22 cellular contexts compared by ENCODE assay signal in the genomic region with DNA sequence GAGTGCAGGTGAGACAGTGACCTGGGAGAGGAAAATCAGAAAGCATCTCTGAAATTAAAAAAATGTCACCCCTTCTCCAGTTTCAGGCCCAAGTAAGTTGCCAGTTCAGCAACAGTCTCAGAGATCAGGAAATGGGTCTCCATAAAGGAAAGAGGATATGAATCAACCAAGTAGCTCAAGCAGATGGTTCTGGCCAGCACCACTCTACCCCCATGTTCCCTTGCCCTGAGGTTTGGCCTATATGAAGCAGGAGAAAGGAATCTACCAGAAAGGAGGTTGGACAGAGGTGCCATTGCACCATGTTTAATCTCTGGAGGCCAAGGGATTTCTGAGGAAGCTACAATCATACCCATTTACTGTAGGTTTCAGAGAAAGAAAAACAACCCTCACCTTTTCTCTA. TPM values are rescaled to one million over a fixed set of nuclear protein-coding genes. Genes with fewer than 3 reads are reported as not detected.
DNase-seq lines count a peak whose midpoint lies in the region; ATAC-seq, FAIRE-seq and TF ChIP-seq lines count a peak whose summit lies in the region.
"Had no signal": no experiment of that assay in that cellular context is flagged by ENCODE, and none has a peak within 500 bp of the region (broad histone marks: within the 10 kb centered on the region; RNA-seq: fewer than 3 reads in every experiment).

No MANE protein-coding gene starts in this region.

- H3K27ac ChIP-seq in heart right ventricle: peak overlapping the region in 8 of 10 donors; percentile 41 to 99 (median 77)
- H3K27ac ChIP-seq in thoracic aorta: peak overlapping the region; percentile 29 to 94
- H3K27ac ChIP-seq: C4-2B, HL-60, neutrophil had no signal

- H3K9me3 ChIP-seq in heart right ventricle: no peaks in the 10 kb centered on the region
- H3K9me3 ChIP-seq in thoracic aorta: no peaks in the 10 kb centered on the region
- H3K9me3 ChIP-seq: neutrophil, tibial nerve had no signal

- TF ChIP-seq CTCF in heart right ventricle (IDR thresholded peaks at IDR 0.05): no peak
- TF ChIP-seq CTCF in bronchial epithelial cell (IDR thresholded peaks at IDR 0.05; ENCODE audit: insufficient read depth, low read length, severe bottlenecking): no peak
- no peak for TF ChIP-seq CTCF in thoracic aorta (IDR thresholded peaks at IDR 0.05)

- H3K27me3 ChIP-seq in heart right ventricle: no peaks in the 10 kb centered on the region
- no peaks in the 10 kb centered on the region for H3K27me3 ChIP-seq in bronchial epithelial cell (ENCODE audit: control insufficient read depth, insufficient read depth, low read length)
- no peaks in the 10 kb centered on the region for H3K27me3 ChIP-seq in thoracic aorta (replicated peaks; ENCODE audit: insufficient read depth)
- H3K27me3 ChIP-seq: tibial nerve had no signal

- ATAC-seq in heart right ventricle: no peak
- ATAC-seq in Right ventricle myocardium superior (ENCODE audit: poor library complexity): no peak
- no peak for ATAC-seq in thoracic aorta (ENCODE audit: insufficient number of reproducible peaks, low FRiP score, low read depth)
- no peak for ATAC-seq in HG03097 (IDR thresholded peaks at IDR 0.05; ENCODE audit: low FRiP score, unreplicated experiment)
- ATAC-seq: activated naive CD8-positive, alpha-beta T cell treated with anti-CD3 and anti-CD28 coated beads, Interleukin-2, amount 50 U/mL, for 24 hours; activated T-helper 17 cell treated with anti-CD3 and anti-CD28 coated beads, Interleukin-2, amount 50 U/mL, for 72 hours; K562 had no signal

- no peak for FAIRE-seq in bronchial epithelial cell (lab: Jason Lieb, UNC)
- FAIRE-seq: H1, K562, kidney had no signal

- DNase-seq in heart right ventricle (no peak), Right ventricle myocardium superior (no peak), bronchial epithelial cell (ENCODE audit: low read depth) (peak; percentile 30), kidney tubule cell (ENCODE audit: low spot score) (peak; percentile 44), thoracic aorta (ENCODE audit: low spot score) (no peak), iPS-NIHi11 (ENCODE audit: low spot score) (no peak)
- DNase-seq in activated CD4-positive, alpha-beta T cell treated with anti-CD3 and anti-CD28 coated beads for 4 hours: no peak
- DNase-seq: activated naive CD8-positive, alpha-beta T cell treated with anti-CD3 and anti-CD28 coated beads, Interleukin-2, amount 50 U/mL, for 24 hours; kidney; midbrain; NCI-H1092; NCI-H524 treated with DMSO at 0.1 percent for 48 hours; SIG-M5 had no signal

- intact Hi-C loops in heart right ventricle (cut with DNase I): loop anchor here in 2 of 10 donors (5.0 to 10.0 kb wide), 2 partner anchors 35 to 147 kb away; no protein-coding TSS in a partner anchor
- intact Hi-C loops in Right ventricle myocardium superior (cut with DNase I): no loop called here

- peak overlapping the region in 5 of 10 donors; percentile 96 to 100 (median 98) for H3K4me3 ChIP-seq in heart right ventricle
- no peak overlapping the region for H3K4me3 ChIP-seq in bronchial epithelial cell (ENCODE audit: low read depth, low read length)
- peak overlapping the region; percentile 94 for H3K4me3 ChIP-seq in thoracic aorta
- H3K4me3 ChIP-seq: K562, skin epidermis, tibial nerve had no signal

- H3K36me3 ChIP-seq in heart right ventricle (peaks cover 0 to 90% (median 38%) of the 10 kb centered on the region in 9 donors), bronchial epithelial cell (ENCODE audit: control insufficient read depth, insufficient read depth, low read length) (no peaks in the 10 kb centered on the region), thoracic aorta (peaks cover 17% of the 10 kb centered on the region)
- H3K36me3 ChIP-seq: neutrophil had no signal

- H3K4me1 ChIP-seq in heart right ventricle: peaks cover 13 to 91% (median 73%) of the 10 kb centered on the region in 9 donors
- peaks cover 52 to 96% of the 10 kb centered on the region in 2 donors for H3K4me1 ChIP-seq in thoracic aorta (ENCODE audit: control insufficient read depth in 1 of 2, low read depth in 2 of 2)

RNA-seq across cellular contexts. Expression of a gene that starts 7.7 kb away (rescaled TPM):
- total RNA-seq in heart right ventricle: 10 to 100 TPM; 17.8 to 34.6 (median 23.7) TPM
- polyA plus RNA-seq in heart right ventricle: 10 to 100 TPM; 13.5 to 17.9 TPM
- 26.9 TPM for total RNA-seq in Right ventricle myocardium superior
- total RNA-seq in bronchial epithelial cell: 0.38 and 0.53 TPM in 2 replicates
- total RNA-seq in thoracic aorta: 100 to 1,000 TPM in 1 of 2 donors, 10 to 100 TPM in 1; 75.2 to 104 TPM

Comparison
In these comparisons a context has a peak if more than half of its experiments do, and no peak if none do; other contexts are left out.
1. DNase-seq: peak in bronchial epithelial cell (single experiment) and kidney tubule cell (single experiment); none in heart right ventricle (0 of 2), Right ventricle myocardium superior (single experiment), thoracic aorta (single experiment), activated CD4-positive, alpha-beta T cell treated with anti-CD3 and anti-CD28 coated beads for 4 hours (0 of 2) and iPS-NIHi11 (single experiment).
2. RNA of a gene that starts 7.7 kb away (total RNA-seq): 75.2 to 104 TPM in thoracic aorta, 26.9 TPM in Right ventricle myocardium superior (single experiment) and 17.8 to 34.6 TPM in heart right ventricle; 0.38 to 0.53 TPM in bronchial epithelial cell; every median in the first group is over 10 times any median in the second.